ENCODE assay signal across 31 cellular contexts in the genomic region with DNA sequence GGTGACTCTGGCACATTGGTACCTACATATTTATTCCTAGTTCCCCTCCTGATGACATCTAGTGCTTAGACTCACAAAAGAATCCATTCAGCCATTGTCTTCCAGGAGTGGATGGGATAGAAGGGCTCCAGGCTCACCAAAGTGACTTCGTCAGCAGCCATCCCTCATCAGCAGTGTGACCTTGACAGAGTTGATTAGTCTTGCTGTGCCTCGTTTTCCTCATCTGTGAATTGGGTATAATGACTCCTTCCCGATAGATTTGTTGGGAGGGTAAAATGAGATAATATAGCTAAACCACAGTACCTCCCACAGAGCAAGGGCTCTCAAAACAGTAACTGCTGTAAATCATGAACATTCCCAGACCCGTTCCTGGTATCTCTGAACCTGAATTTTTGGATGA. TPM values are rescaled to one million over a fixed set of nuclear protein-coding genes. Genes with fewer than 3 reads are reported as not detected.
"Had no signal": no experiment of that assay in that cellular context is flagged by ENCODE, and none has a peak within 500 bp of the region (broad histone marks: within the 10 kb centered on the region; RNA-seq: fewer than 3 reads in every experiment).

No MANE protein-coding gene starts in this region.

- H3K4me2 ChIP-seq: PC-9 had no signal

- FAIRE-seq: RCC 7860 had no signal

- H3K4me1 ChIP-seq: SJCRH30 had no signal

- H3K36me3 ChIP-seq: MG63, SJCRH30 had no signal

- H3K4me3 ChIP-seq: MG63, PC-9, SJCRH30, SK-N-MC had no signal

- DNase-seq: Kasumi-1, MG63, NCI-H1048, NCI-H1092 treated with DMSO at 0.1 percent for 48 hours, NCI-H1105 treated with DMSO at 0.1 percent for 48 hours, NCI-H1417, NCI-H1436, NCI-H146, NCI-H1694, NCI-H187, NCI-H1930, NCI-H2029 treated with DMSO at 0.1 percent for 48 hours, NCI-H2081 treated with DMSO at 0.1 percent for 48 hours, NCI-H2107, NCI-H2171, NCI-H226, NCI-H446 treated with DMSO at 0.1 percent for 48 hours, NCI-H510A, NCI-H69, NCI-H748 treated with DMSO at 0.1 percent for 48 hours, PC-9, SHP77, SIG-M5, SJCRH30 had no signal

- ATAC-seq: Panc1, Right ventricle myocardium inferior had no signal

- H3K9me3 ChIP-seq: MG63, SJCRH30 had no signal

- H2AFZ ChIP-seq: PC-9 had no signal

- H3K27ac ChIP-seq: PC-9, RWPE1, SJCRH30, SK-N-MC had no signal

- H3K27me3 ChIP-seq: MG63 had no signal

RNA-seq across cellular contexts. Expression of a gene that starts 10.7 kb away (rescaled TPM):
- total RNA-seq: M059J, OCI-LY7, PC-9, Right ventricle myocardium inferior, SJCRH30 had no signal
